In genomic region chr15:40511472-40512133, GRCh38 we compare ENCODE assay signal across 8 cellular contexts. TPM values are rescaled to one million over a fixed set of nuclear protein-coding genes. Genes with fewer than 3 reads are reported as not detected.
A peak's percentile ranks its signal among the peaks of the same experiment; 100 is the strongest.
DNase-seq lines count a peak whose midpoint lies in the region; ATAC-seq and TF ChIP-seq lines count a peak whose summit lies in the region.

No MANE protein-coding gene starts in this region.

- peak overlapping the region; percentile 90 for H3K4me3 Mint-ChIP-seq in T-helper 17 cell
- peak overlapping the region; percentile 66 to 72 for H3K4me3 Mint-ChIP-seq in effector memory CD8-positive, alpha-beta T cell

- ATAC-seq in HG02938 (IDR thresholded peaks at IDR 0.05; ENCODE audit: unreplicated experiment), result peak; percentile 23
- peak; percentile 47 for ATAC-seq in T-helper 17 cell
- ATAC-seq in effector memory CD8-positive, alpha-beta T cell (replicated peaks), result peak; percentile 29
- no peak for ATAC-seq in thoracic aorta (ENCODE audit: insufficient number of reproducible peaks, low FRiP score, low read depth)

- H3K27ac ChIP-seq in thoracic aorta, result no peak overlapping the region

- no peaks in the 10 kb centered on the region for H3K9me3 ChIP-seq in T-helper 17 cell (ENCODE audit: control insufficient read depth, low read length, poor library complexity, severe bottlenecking)
- H3K9me3 ChIP-seq in thoracic aorta, result no peaks in the 10 kb centered on the region

- no peak for TF ChIP-seq CTCF in thoracic aorta (IDR thresholded peaks at IDR 0.05)

- H3K27ac Mint-ChIP-seq in T-helper 17 cell, result no peak overlapping the region
- no peak overlapping the region for H3K27ac Mint-ChIP-seq in effector memory CD8-positive, alpha-beta T cell

- H3K9me3 Mint-ChIP-seq in effector memory CD8-positive, alpha-beta T cell, result no peaks in the 10 kb centered on the region

- DNase-seq in SHP77 (lab: John Stamatoyannopoulos, UW), result peak; percentile 26 to 41
- DNase-seq in SHP77 treated with DMSO at 0.1 percent for 48 hours (lab: John Stamatoyannopoulos, UW), result no peak
- peak in 1 of 3 donors; percentile 9 for DNase-seq in T-helper 17 cell
- no peak for DNase-seq in effector memory CD8-positive, alpha-beta T cell
- DNase-seq in lung microvascular endothelial cell (ENCODE audit: low read depth in 2 of 2), result peak; percentile 33 to 54
- DNase-seq in thoracic aorta (ENCODE audit: low spot score), result no peak
- DNase-seq in effector CD8-positive, alpha-beta T cell (lab: John Stamatoyannopoulos, UW), result no peak

- peaks cover 68% of the 10 kb centered on the region for H3K27me3 Mint-ChIP-seq in T-helper 17 cell
- H3K27me3 Mint-ChIP-seq in effector memory CD8-positive, alpha-beta T cell, result peaks cover 56 to 65% of the 10 kb centered on the region in 2 donors

- H3K36me3 ChIP-seq in thoracic aorta, result no peaks in the 10 kb centered on the region

- no peaks in the 10 kb centered on the region for H3K27me3 ChIP-seq in thoracic aorta (replicated peaks; ENCODE audit: insufficient read depth)

- H3K4me3 ChIP-seq in thoracic aorta, result peak overlapping the region; percentile 89

- peaks cover 8 to 15% of the 10 kb centered on the region in 2 donors for H3K4me1 ChIP-seq in thoracic aorta (ENCODE audit: control insufficient read depth in 1 of 2, low read depth in 2 of 2)

- peaks cover 28% of the 10 kb centered on the region for H3K4me1 Mint-ChIP-seq in T-helper 17 cell
- H3K4me1 Mint-ChIP-seq in effector memory CD8-positive, alpha-beta T cell (ENCODE audit: low read depth in 2 of 2), result peaks cover 17 to 20% of the 10 kb centered on the region in 2 donors

- H3K36me3 Mint-ChIP-seq in T-helper 17 cell (ENCODE audit: low read depth), result peaks cover 13% of the 10 kb centered on the region
- no peaks in the 10 kb centered on the region for H3K36me3 Mint-ChIP-seq in effector memory CD8-positive, alpha-beta T cell (ENCODE audit: insufficient read depth)

RNA-seq across cellular contexts. Expression of gene CHST14, which starts 40.8 kb away (rescaled TPM):
- total RNA-seq in T-helper 17 cell, result 1 to 10 TPM; 4.4 to 7.5 TPM
- 6.1 and 6.7 TPM in 2 replicates for total RNA-seq in lung microvascular endothelial cell
- total RNA-seq in thoracic aorta, result 10 to 100 TPM; 16.4 to 21.0 TPM

RNA-seq across cellular contexts. Expression of gene CCDC32, which starts 53.2 kb away (rescaled TPM):
- total RNA-seq in T-helper 17 cell (10 to 100 TPM; 20.9 to 28.5 TPM), lung microvascular endothelial cell (14.4 and 16.1 TPM in 2 replicates), thoracic aorta (10 to 100 TPM; 15.8 to 53.1 TPM)

RNA-seq across cellular contexts. Expression of gene RPUSD2, which starts 57.5 kb away (rescaled TPM):
- total RNA-seq in T-helper 17 cell (10 to 100 TPM in 1 of 2 donors, 1 to 10 TPM in 1; 9.1 to 15.1 TPM), lung microvascular endothelial cell (7.4 and 10.1 TPM in 2 replicates), thoracic aorta (1 to 10 TPM; 9.6 to 9.8 TPM)

Comparison
In these comparisons a context has a peak if more than half of its experiments do, and no peak if none do; other contexts are left out.
1. DNase-seq: peak in SHP77 (2 of 2) and lung microvascular endothelial cell (2 of 2); none in SHP77 treated with DMSO at 0.1 percent for 48 hours (single experiment), effector memory CD8-positive, alpha-beta T cell (0 of 3), thoracic aorta (single experiment) and effector CD8-positive, alpha-beta T cell (single experiment).